In the genomic region with DNA sequence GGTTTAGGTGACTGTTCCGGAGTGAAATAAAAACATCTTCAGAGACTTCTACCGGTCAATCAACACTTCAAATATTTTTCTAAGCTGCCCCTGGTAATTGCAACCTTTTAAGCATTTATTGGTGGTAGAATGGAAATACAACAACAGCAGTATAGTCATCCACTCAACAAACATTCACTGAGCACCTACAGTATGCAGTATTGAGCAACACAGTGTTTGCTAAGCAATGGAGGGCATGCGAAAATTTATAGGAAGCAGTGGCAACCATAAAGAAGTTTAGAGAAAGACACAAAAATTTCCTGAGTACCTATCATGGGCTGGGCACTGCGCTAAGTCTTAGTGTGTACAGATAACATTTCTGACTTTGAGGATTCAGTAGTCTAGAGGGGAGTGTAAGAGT, we compare ENCODE assay signal across 26 cellular contexts. TPM values are rescaled to one million over a fixed set of nuclear protein-coding genes. Genes with fewer than 3 reads are reported as not detected.
DNase-seq lines count a peak whose midpoint lies in the region; ATAC-seq, FAIRE-seq and TF ChIP-seq lines count a peak whose summit lies in the region.
"Had no signal": no experiment of that assay in that cellular context is flagged by ENCODE, and none has a peak within 500 bp of the region (broad histone marks: within the 10 kb centered on the region; RNA-seq: fewer than 3 reads in every experiment).

No MANE protein-coding gene starts in this region.

- TF ChIP-seq CTCF in HepG2 (CRISPR knock-in tag; IDR thresholded peaks at IDR 0.05) (no peak), right lobe of liver (IDR thresholded peaks at IDR 0.05) (no peak), endothelial cell (IDR thresholded peaks at IDR 0.05; ENCODE audit: unreplicated experiment) (no peak)

- DNase-seq in HepG2 (ENCODE audit: low spot score), result no peak
- DNase-seq in right lobe of liver, result no peak
- no peak for DNase-seq in caudate nucleus (lab: John Stamatoyannopoulos, UW)
- no peak for DNase-seq in endothelial cell (ENCODE audit: low spot score)
- no peak for DNase-seq in neuronal stem cell (ENCODE audit: low spot score)
- DNase-seq in HPDE6-E6E7 (ENCODE audit: extremely low spot score), result no peak
- DNase-seq in mesenteric fat pad (ENCODE audit: low spot score), result no peak
- DNase-seq: ACHN; BE2C; CD4-positive, alpha-beta memory T cell; CD4-positive, CD25-positive, alpha-beta regulatory T cell; CD8-positive, alpha-beta memory T cell; COR-L47; DMS 273 treated with DMSO at 0.1 percent for 48 hours; DMS153; DMS53; DMS79; DND-41; EL; GDM1 had no signal

- H2BK12ac ChIP-seq in neuronal stem cell (ENCODE audit: low read length), result no peak overlapping the region

- ATAC-seq in HepG2 (no peak), right lobe of liver (no peak), HG03175 (IDR thresholded peaks at IDR 0.05; ENCODE audit: unreplicated experiment) (no peak)

- H4K8ac ChIP-seq in neuronal stem cell (ENCODE audit: low read depth, low read length), result no peak overlapping the region

- CTCF ChIA-PET in HepG2 (lab: Yijun Ruan, JAX; ENCODE audit: low intra/inter-chr PET ratio, low total read pairs), result no interaction called here

- no peaks in the 10 kb centered on the region for H4K20me1 ChIP-seq in HepG2 (ENCODE audit: insufficient read depth, low read length)
- H4K20me1 ChIP-seq: BLaER1 had no signal

- H3K79me1 ChIP-seq in neuronal stem cell (ENCODE audit: low read depth, low read length), result no peaks in the 10 kb centered on the region

- no peak overlapping the region for H2AFZ ChIP-seq in HepG2 (ENCODE audit: low read length)
- peak overlapping the region; percentile 12 for H2AFZ ChIP-seq in neuronal stem cell (ENCODE audit: low read length)

- peaks cover 3% of the 10 kb centered on the region for H3K27me3 Mint-ChIP-seq in endothelial cell (ENCODE audit: unreplicated experiment)

- H3K27ac ChIP-seq in HepG2 (ENCODE audit: extremely low read length, insufficient read depth, low read length) (no peak overlapping the region), right lobe of liver (no peak overlapping the region), caudate nucleus (ENCODE audit: low read depth, low read length) (peak overlapping the region; percentile 50), neuronal stem cell (replicated peaks; ENCODE audit: low read length) (no peak overlapping the region)
- H3K27ac ChIP-seq: 22Rv1, BLaER1 had no signal

- H3K4me2 ChIP-seq in HepG2 (ENCODE audit: low read depth, low read length) (no peak overlapping the region), neuronal stem cell (ENCODE audit: insufficient read depth, low read length, poor library complexity, severe bottlenecking) (no peak overlapping the region)
- H3K4me2 ChIP-seq: BLaER1 had no signal

- no peaks in the 10 kb centered on the region for H3K9me3 Mint-ChIP-seq in endothelial cell (ENCODE audit: unreplicated experiment)
- H3K9me3 Mint-ChIP-seq: CD4-positive, alpha-beta memory T cell had no signal

- H3K27me3 ChIP-seq in HepG2 (ENCODE audit: control insufficient read depth in 1 of 2, insufficient read depth in 2 of 2, low read length in 2 of 2) (no peaks in the 10 kb centered on the region), right lobe of liver (no peaks in the 10 kb centered on the region), neuronal stem cell (ENCODE audit: control insufficient read depth in 3 of 3, insufficient read depth in 3 of 3, low read depth in 1 of 3, low read length in 3 of 3) (no peaks in the 10 kb centered on the region)
- H3K27me3 ChIP-seq: BE2C, BLaER1 had no signal

- H3K4me3 ChIP-seq in HepG2 (replicated peaks in 1 of 3; ENCODE audit: insufficient read depth in 1 of 3, low read depth in 2 of 3, low read length in 3 of 3) (no peak overlapping the region), right lobe of liver (no peak overlapping the region), neuronal stem cell (ENCODE audit: low read length in 2 of 2) (no peak overlapping the region)
- H3K4me3 ChIP-seq: BLaER1 had no signal

- peak overlapping the region; percentile 53 for H3K27ac Mint-ChIP-seq in endothelial cell (ENCODE audit: unreplicated experiment)
- H3K27ac Mint-ChIP-seq: CD4-positive, alpha-beta memory T cell; CD8-positive, alpha-beta memory T cell had no signal

- no peak overlapping the region for H3K18ac ChIP-seq in neuronal stem cell (ENCODE audit: low read length)

- H3K4me3 Mint-ChIP-seq in endothelial cell (ENCODE audit: unreplicated experiment), result no peak overlapping the region
- H3K4me3 Mint-ChIP-seq: CD14-positive monocyte; CD4-positive, alpha-beta memory T cell; CD4-positive, CD25-positive, alpha-beta regulatory T cell; CD8-positive, alpha-beta memory T cell had no signal

- intact Hi-C loops in HepG2 (cut with micrococcal nuclease; ENCODE audit: unreplicated experiment), result loop anchor here (2.0 kb wide), 1 partner anchor 72 kb away; no protein-coding TSS in a partner anchor
- intact Hi-C loops in right lobe of liver (cut with DNase I), result no loop called here

- no peak for TF ChIP-seq RAD21 in HepG2 (CRISPR knock-in tag; IDR thresholded peaks at IDR 0.05)

- H3K4me1 ChIP-seq in HepG2 (ENCODE audit: insufficient read depth, low read length) (no peaks in the 10 kb centered on the region), right lobe of liver (no peaks in the 10 kb centered on the region), neuronal stem cell (ENCODE audit: control insufficient read depth in 2 of 2, insufficient read depth in 1 of 2, low read depth in 1 of 2, low read length in 2 of 2) (peaks cover 4 to 6% of the 10 kb centered on the region in 2 donors)
- H3K4me1 ChIP-seq: BE2C had no signal

- no peak overlapping the region for H3K14ac ChIP-seq in neuronal stem cell (ENCODE audit: low read length)

- no peak for TF ChIP-seq POLR2A in HepG2 (IDR thresholded peaks at IDR 0.05; ENCODE audit: insufficient read depth in 1 of 2, low read depth in 2 of 2, low read length in 2 of 2)
- TF ChIP-seq POLR2A in right lobe of liver (IDR thresholded peaks at IDR 0.05), result no peak

- H3K36me3 Mint-ChIP-seq in endothelial cell (ENCODE audit: low read depth, unreplicated experiment), result peaks cover 3% of the 10 kb centered on the region
- H3K36me3 Mint-ChIP-seq: CD14-positive monocyte; CD4-positive, alpha-beta memory T cell; CD4-positive, CD25-positive, alpha-beta regulatory T cell; CD8-positive, alpha-beta memory T cell had no signal

- no peak overlapping the region for H3K23ac ChIP-seq in neuronal stem cell (ENCODE audit: low read depth, low read length, poor library complexity)

- no peak overlapping the region for H2BK5ac ChIP-seq in neuronal stem cell (ENCODE audit: low read length)

- H3K9me3 ChIP-seq in HepG2 (ENCODE audit: low read length), result no peaks in the 10 kb centered on the region
- H3K9me3 ChIP-seq in right lobe of liver, result no peaks in the 10 kb centered on the region
- H3K9me3 ChIP-seq in neuronal stem cell (replicated peaks in 1 of 2; ENCODE audit: control insufficient read depth in 2 of 2, insufficient read depth in 1 of 2, low read depth in 1 of 2, low read length in 2 of 2), result no peaks in the 10 kb centered on the region
- H3K9me3 ChIP-seq: BE2C, BLaER1 had no signal

- H3K79me2 ChIP-seq in HepG2 (ENCODE audit: insufficient read depth, low read length), result no peaks in the 10 kb centered on the region

- no peak overlapping the region for H3K4ac ChIP-seq in neuronal stem cell (ENCODE audit: low read length)

- POLR2A ChIA-PET in HepG2 (lab: Yijun Ruan, JAX), result no interaction called here

- TF ChIP-seq EP300 in HepG2 (IDR thresholded peaks at IDR 0.05; ENCODE audit: low read depth in 2 of 2, low read length in 2 of 2), result no peak
- no peak for TF ChIP-seq EP300 in HepG2 (CRISPR knock-in tag; IDR thresholded peaks at IDR 0.05; ENCODE audit: borderline replicate concordance)

- H3K4me1 Mint-ChIP-seq in endothelial cell (ENCODE audit: unreplicated experiment), result peaks cover 77% of the 10 kb centered on the region
- H3K4me1 Mint-ChIP-seq: CD8-positive, alpha-beta memory T cell had no signal

- no TSS peak for BruUV-seq in HepG2 (replicated peaks; lab: Mats Ljungman, UMichigan)

- no peak for FAIRE-seq in HepG2 (lab: Jason Lieb, UNC)
- FAIRE-seq: GM12891, GM19239 had no signal

- no peak overlapping the region for H4K91ac ChIP-seq in neuronal stem cell (ENCODE audit: low read depth, low read length, poor library complexity)

- H2BK120ac ChIP-seq in neuronal stem cell (ENCODE audit: low read depth, low read length), result no peak overlapping the region

- no peak overlapping the region for H2AK5ac ChIP-seq in neuronal stem cell (ENCODE audit: low read depth, low read length)

- WGBS in HepG2 (ENCODE audit: low lambda C conversion rate), result 23% methylated on average over 4 of the region's 4 CpGs
- 69% methylated on average over 4 of the region's 4 CpGs for WGBS in right lobe of liver (ENCODE audit: insufficient coverage, low coverage, low lambda C conversion rate, missing lambda C conversion rate)
- WGBS in neuronal stem cell (ENCODE audit: extremely low coverage in 2 of 2, insufficient read length in 2 of 2, insufficient replicate concordance in 1 of 2), 2 donors, result no CpG with 5 or more reads among the region's 4 CpGs

- in situ Hi-C loops in HepG2 (cut with HindIII; ENCODE audit: extremely low pct_ligation_motif_present, low pct_unique_long_range_greater_than_20kb), result no loop called here

- no peak overlapping the region for H2BK15ac ChIP-seq in neuronal stem cell (ENCODE audit: low read length)

- H3K9ac ChIP-seq in HepG2 (ENCODE audit: insufficient read depth, low read depth, low read length), result no peak overlapping the region
- H3K9ac ChIP-seq in neuronal stem cell (ENCODE audit: low read depth, low read length, poor library complexity), result no peak overlapping the region
- H3K9ac ChIP-seq: BLaER1 had no signal

- no peaks in the 10 kb centered on the region for H3K36me3 ChIP-seq in HepG2 (replicated peaks in 1 of 2; ENCODE audit: control insufficient read depth in 1 of 2, insufficient read depth in 2 of 2, low read length in 2 of 2)
- no peaks in the 10 kb centered on the region for H3K36me3 ChIP-seq in right lobe of liver
- no peaks in the 10 kb centered on the region for H3K36me3 ChIP-seq in neuronal stem cell (replicated peaks in 1 of 2; ENCODE audit: control insufficient read depth in 2 of 2, insufficient read depth in 2 of 2, low read length in 2 of 2)
- H3K36me3 ChIP-seq: BE2C, BLaER1 had no signal

RNA-seq across cellular contexts. Expression of gene SSBP2, which starts 12.0 kb away (rescaled TPM):
- total RNA-seq in HepG2 (2016; rRNA removed; fragmentation: Illumina TruSeq; extraction: Trizol), result not detected in 2 replicates
- total RNA-seq in HepG2 (2016; cell fraction: cytosol; rRNA removed; fragmentation: Illumina TruSeq; extraction: Trizol; ENCODE audit: low read depth), result not detected in 2 replicates
- total RNA-seq in HepG2 (2016; cell fraction: insoluble cytoplasmic fraction; rRNA removed; fragmentation: Illumina TruSeq; extraction: Trizol), result not detected in 2 replicates
- 0.19 TPM in 1 of 2 replicates, not detected in the other for total RNA-seq in HepG2 (2016; cell fraction: membrane; rRNA removed; fragmentation: Illumina TruSeq; extraction: Trizol)
- total RNA-seq in HepG2 (2016; cell fraction: nucleus; rRNA removed; fragmentation: Illumina TruSeq; extraction: Trizol), result not detected in 2 replicates
- 0.01 and 0.16 TPM in 2 replicates for polyA plus RNA-seq in HepG2 (2011; rRNA removed)
- 0.05 and 0.09 TPM in 2 replicates for polyA plus RNA-seq in HepG2 (2011; cell fraction: cytosol; rRNA removed)
- polyA plus RNA-seq in HepG2 (2011; cell fraction: nucleus; rRNA removed), result 0.59 and 0.85 TPM in 2 replicates
- polyA plus RNA-seq in HepG2 (2012), result not detected in 2 replicates
- not detected in 2 replicates for polyA plus RNA-seq in HepG2 (2016; cell fraction: cytosol; fragmentation: Illumina TruSeq; extraction: Trizol; ENCODE audit: low read depth)
- polyA plus RNA-seq in HepG2 (2016; cell fraction: insoluble cytoplasmic fraction; fragmentation: Illumina TruSeq; extraction: Trizol; ENCODE audit: low read depth), result not detected in 2 replicates
- polyA plus RNA-seq in HepG2 (2016; cell fraction: membrane; fragmentation: Illumina TruSeq; extraction: Trizol; ENCODE audit: low read depth), result not detected in 2 replicates
- not detected in 2 replicates for polyA plus RNA-seq in HepG2 (2016; cell fraction: nucleus; fragmentation: Illumina TruSeq; extraction: Trizol; ENCODE audit: insufficient read depth, low read depth)
- polyA minus RNA-seq in HepG2 (2011; rRNA and poly(A)+ RNA removed; ENCODE audit: low replicate concordance), result 7.6 TPM in 1 of 2 replicates, not detected in the other
- not detected in 2 replicates for polyA minus RNA-seq in HepG2 (2011; cell fraction: cytosol; rRNA and poly(A)+ RNA removed)
- polyA minus RNA-seq in HepG2 (2011; cell fraction: nucleus; rRNA and poly(A)+ RNA removed), result 0.52 and 0.99 TPM in 2 replicates
- 1 to 10 TPM; 2.0 to 4.8 (median 3.7) TPM for total RNA-seq in right lobe of liver
- 149 TPM for total RNA-seq in endothelial cell (ENCODE audit: unreplicated experiment)
- polyA plus RNA-seq in neuronal stem cell (2013, experiment 1 of 2), result 130 TPM
- 125 TPM for polyA plus RNA-seq in neuronal stem cell (2013, experiment 2 of 2)
- total RNA-seq in mesenteric fat pad, result 29.0 TPM
